Comparison of ENCODE assay signal across 26 cellular contexts in genomic region chr2:233343171-233343705, GRCh38. TPM values are rescaled to one million over a fixed set of nuclear protein-coding genes. Genes with fewer than 3 reads are reported as not detected.
"Had no signal": no experiment of that assay in that cellular context is flagged by ENCODE, and none has a peak within 500 bp of the region (broad histone marks: within the 10 kb centered on the region; RNA-seq: fewer than 3 reads in every experiment).

No MANE protein-coding gene starts in this region.

- ATAC-seq: activated T-helper 17 cell treated with anti-CD3 and anti-CD28 coated beads, Interleukin-2, amount 50 U/mL, for 72 hours; PC-3 had no signal

- H3K9ac ChIP-seq: KMS-11 had no signal

- H3K4me3 ChIP-seq: breast epithelium, SJSA1 had no signal

- H3K4me2 ChIP-seq: KMS-11 had no signal

- H3K4me1 ChIP-seq: breast epithelium, SJSA1 had no signal

- H3K27ac ChIP-seq: breast epithelium, KMS-11, SJSA1 had no signal

- DNase-seq: activated B cell treated with CpG ODN at 0.5 μM for 24 hours; activated CD4-positive, alpha-beta memory T cell treated with anti-CD3 and anti-CD28 coated beads, Interleukin-2, amount 10 ng/mL, durations not matched to agents 7 days and 5 days; activated CD4-positive, alpha-beta T cell treated with anti-CD3 and anti-CD28 coated beads for 1 hour; activated CD4-positive, alpha-beta T cell treated with anti-CD3 and anti-CD28 coated beads, Interleukin-2, amount 50 U/mL, for 1 hour; activated naive CD4-positive, alpha-beta T cell; activated T-cell treated with anti-CD3 and anti-CD28 coated beads for 4 hours; activated T-cell treated with anti-CD3 and anti-CD28 coated beads, Interleukin-2, amount 50 U/mL, for 48 hours; aorta; central memory CD4-positive, alpha-beta T cell; NCI-H1048; NCI-H1417; NCI-H1930; NCI-H2171; NCI-H2227 treated with DMSO at 0.1 percent for 48 hours; NCI-H526; NK-92 treated with Interleukin-12 subunit alpha and Interleukin-12 subunit beta, amount 100 ng/mL, for 24 hours; PC-3; SHP77 had no signal

- H3K9me3 ChIP-seq: breast epithelium, SJSA1 had no signal

- FAIRE-seq: RCC 7860 had no signal

- H3K27me3 ChIP-seq: breast epithelium had no signal

- H3K36me3 ChIP-seq: breast epithelium, SJSA1 had no signal

RNA-seq across cellular contexts. Expression of gene SAG, which starts 35.6 kb away (rescaled TPM):
- total RNA-seq: aorta, breast epithelium, MCF 10A, NCI-H460, PC-3, SJSA1 had no signal
- polyA plus RNA-seq: aorta, IgD-negative memory B cell had no signal
